9 cellular contexts compared by ENCODE assay signal in genomic region chrX:108740299-108740774, GRCh38. TPM values are rescaled to one million over a fixed set of nuclear protein-coding genes. Genes with fewer than 3 reads are reported as not detected.
"Had no signal": no experiment of that assay in that cellular context is flagged by ENCODE, and none has a peak within 500 bp of the region (broad histone marks: within the 10 kb centered on the region; RNA-seq: fewer than 3 reads in every experiment).

No MANE protein-coding gene starts in this region.

- ATAC-seq: GM12878 had no signal

- H3K4me3 ChIP-seq: GM12878 had no signal

- DNase-seq: GDM1, GF-D8 had no signal

- FAIRE-seq: G401.6, GM12878, GM12891, GM12892, GM18507, GM19239 had no signal

RNA-seq across cellular contexts. Expression of gene IRS4, which starts 4.0 kb away (rescaled TPM):
- total RNA-seq: G401 had no signal
